In the genomic region with DNA sequence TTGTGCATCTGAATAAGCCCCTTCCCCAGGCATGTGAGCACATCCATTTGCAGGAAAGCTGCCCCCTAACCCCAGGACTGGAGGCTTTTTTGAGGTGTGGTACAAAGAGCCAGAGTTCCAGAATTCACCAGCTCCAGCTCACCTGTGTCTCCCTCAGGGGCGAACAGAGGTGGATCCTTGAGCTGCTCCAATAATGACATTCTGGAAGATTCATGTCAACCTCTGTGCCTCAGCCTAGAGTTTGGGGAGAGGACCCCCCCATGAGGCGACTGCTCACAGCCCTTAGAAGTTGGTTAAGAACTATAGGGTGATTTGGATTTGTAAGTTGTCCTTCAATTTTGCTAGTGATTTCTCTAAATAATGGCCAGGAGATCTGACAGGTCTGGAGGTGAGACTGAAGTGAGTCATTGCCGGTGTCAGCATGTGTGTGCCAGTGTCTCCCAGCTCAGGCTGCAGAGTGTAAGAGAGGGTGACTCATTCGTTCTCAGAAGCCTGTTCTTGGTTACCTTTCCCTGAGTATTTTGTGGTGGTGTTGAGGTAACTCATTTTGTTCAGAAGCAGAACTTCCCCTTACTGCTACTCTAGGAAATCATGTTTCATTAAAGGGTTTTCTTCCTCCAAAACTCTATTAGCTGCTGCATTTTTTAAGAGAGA, we compare ENCODE assay signal across 8 cellular contexts.
A peak's percentile ranks its signal among the peaks of the same experiment; 100 is the strongest.
DNase-seq lines count a peak whose midpoint lies in the region; ATAC-seq lines count a peak whose summit lies in the region.

No MANE protein-coding gene starts in this region.

- H3K9me3 ChIP-seq in aorta (ENCODE audit: control insufficient read depth, low read length): no peaks in the 10 kb centered on the region

- no peaks in the 10 kb centered on the region for H3K36me3 ChIP-seq in aorta (ENCODE audit: control insufficient read depth in 1 of 2, insufficient read depth in 2 of 2, low read length in 1 of 2)

- no peak overlapping the region for H3K4me3 ChIP-seq in aorta (ENCODE audit: low read length in 2 of 2)

- H3K4me1 ChIP-seq in aorta (ENCODE audit: control insufficient read depth in 1 of 2, insufficient read depth in 2 of 2, low read length in 2 of 2): no peaks in the 10 kb centered on the region

- intact Hi-C loops in aorta (cut with DNase I): no loop called here

- no peaks in the 10 kb centered on the region for H3K27me3 ChIP-seq in aorta (ENCODE audit: control insufficient read depth in 1 of 2, insufficient read depth in 2 of 2, low read length in 1 of 2)

- peak; percentile 54 for DNase-seq in NCI-H226
- DNase-seq in astrocyte of the hippocampus (ENCODE audit: low read depth, low spot score): peak; percentile 80
- DNase-seq in stimulated activated CD4-positive, alpha-beta T cell treated with anti-CD3 and anti-CD28 coated beads, Interleukin-15, amount 100 ng/mL, for 24 hours: peak; percentile 70
- DNase-seq in GF-D8 (lab: John Stamatoyannopoulos, UW): no peak
- DNase-seq in aorta: no peak
- DNase-seq in NCI-H524 (lab: John Stamatoyannopoulos, UW): no peak

- H3K27ac ChIP-seq in aorta (ENCODE audit: low read depth in 1 of 2, low read length in 2 of 2): no peak overlapping the region

- 77 to 85% methylated on average over 4 of the region's 4 CpGs for WGBS in aorta, 2 donors

- ATAC-seq in GM18508 (IDR thresholded peaks at IDR 0.05; ENCODE audit: insufficient read depth, unreplicated experiment): peak; percentile 91
- peak; percentile 93 for ATAC-seq in HG02588 (IDR thresholded peaks at IDR 0.05; ENCODE audit: unreplicated experiment)
- no peak for ATAC-seq in aorta (ENCODE audit: low FRiP score)

Comparison
In these comparisons a context has a peak if more than half of its experiments do, and no peak if none do; other contexts are left out.
1. DNase-seq: peak in NCI-H226 (single experiment), astrocyte of the hippocampus (single experiment) and stimulated activated CD4-positive, alpha-beta T cell treated with anti-CD3 and anti-CD28 coated beads, Interleukin-15, amount 100 ng/mL, for 24 hours (single experiment); none in GF-D8 (single experiment), aorta (0 of 2) and NCI-H524 (0 of 2).